In the genomic region with DNA sequence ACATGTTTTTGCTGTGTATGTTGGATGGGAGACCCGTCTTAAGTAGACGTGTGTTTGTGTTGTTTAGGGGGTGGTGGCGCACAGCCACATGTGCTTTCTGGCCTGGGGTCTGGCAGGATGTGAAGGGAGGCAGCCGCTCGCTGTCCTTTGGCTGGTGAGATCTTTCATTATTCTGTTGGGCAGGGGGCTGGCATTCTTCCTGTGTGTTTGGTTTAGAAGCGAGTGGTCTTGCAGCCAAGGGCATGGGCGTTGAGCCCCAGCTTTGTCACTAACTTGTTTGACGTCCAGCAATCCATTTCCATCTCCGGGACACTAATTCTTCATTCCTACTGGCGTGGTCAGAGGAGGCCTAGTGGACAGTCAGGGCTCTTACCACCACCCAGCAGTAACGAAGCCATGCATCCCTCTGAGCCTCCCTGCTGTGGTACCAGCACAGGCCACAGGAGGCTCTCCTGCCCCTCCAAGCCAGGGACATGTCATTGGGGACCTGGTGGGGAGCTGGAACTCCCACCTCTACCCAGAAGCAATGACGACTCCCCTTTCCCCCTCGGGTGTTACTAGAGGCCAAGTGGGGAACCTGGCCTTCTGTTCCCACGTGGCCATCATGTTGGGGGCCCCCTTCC, we compare ENCODE assay signal across 10 cellular contexts. TPM values are rescaled to one million over a fixed set of nuclear protein-coding genes. Genes with fewer than 3 reads are reported as not detected.
DNase-seq lines count a peak whose midpoint lies in the region; ATAC-seq and TF ChIP-seq lines count a peak whose summit lies in the region.
"Had no signal": no experiment of that assay in that cellular context is flagged by ENCODE, and none has a peak within 500 bp of the region (broad histone marks: within the 10 kb centered on the region; RNA-seq: fewer than 3 reads in every experiment).

No MANE protein-coding gene starts in this region.

- ATAC-seq in HG03045 (IDR thresholded peaks at IDR 0.05; ENCODE audit: unreplicated experiment) = no peak
- ATAC-seq in GM19328 (IDR thresholded peaks at IDR 0.05; ENCODE audit: unreplicated experiment) = no peak

- 80 to 86% methylated on average over 14 of the region's 14 CpGs for WGBS in thyroid gland, 2 donors

- no peak for TF ChIP-seq POLR2A in thyroid gland (IDR thresholded peaks at IDR 0.05)

- H3K4me3 ChIP-seq in coronary artery (peak overlapping the region; percentile 12), muscle layer of colon (ENCODE audit: low read depth in 1 of 2, low read length in 2 of 2) (no peak overlapping the region), thyroid gland (replicated peaks in 1 of 3) (no peak overlapping the region)

- H3K27me3 ChIP-seq in muscle layer of colon (ENCODE audit: control insufficient read depth in 1 of 2, insufficient read depth in 2 of 2, low read length in 2 of 2) (no peaks in the 10 kb centered on the region), thyroid gland (no peaks in the 10 kb centered on the region)

- DNase-seq in AG08396 (ENCODE audit: low spot score) (peak; percentile 75), HuH-7 (ENCODE audit: low spot score) (peak; percentile 75), coronary artery (ENCODE audit: low spot score) (no peak), thyroid gland (no peak)
- DNase-seq in activated CD4-positive, CD25-positive, alpha-beta regulatory T cell treated with anti-CD3 and anti-CD28 coated beads, Interleukin-2, amount 50 U/mL, for 72 hours = no peak
- DNase-seq: activated CD4-positive, alpha-beta T cell treated with anti-CD3 and anti-CD28 coated beads, Interleukin-2, amount 50 U/mL, for 1 hour; posterior cingulate gyrus had no signal

- TF ChIP-seq CTCF in coronary artery (IDR thresholded peaks at IDR 0.05) (no peak), thyroid gland (IDR thresholded peaks at IDR 0.05) (peak in 2 of 6 experiments; percentile 14 to 32)

- H3K9me3 ChIP-seq in muscle layer of colon (ENCODE audit: low read length) (no peaks in the 10 kb centered on the region), thyroid gland (no peaks in the 10 kb centered on the region)

- H3K36me3 ChIP-seq in muscle layer of colon (ENCODE audit: insufficient read depth, low read length) = no peaks in the 10 kb centered on the region
- H3K36me3 ChIP-seq in thyroid gland = no peaks in the 10 kb centered on the region

- H3K27ac ChIP-seq in coronary artery (peak overlapping the region; percentile 38 to 76), muscle layer of colon (ENCODE audit: low read depth, low read length) (peak overlapping the region; percentile 28), thyroid gland (peak overlapping the region in 1 of 3 donors; percentile 57)

- H3K9ac ChIP-seq in muscle layer of colon (ENCODE audit: low read length) = no peak overlapping the region

- H3K4me1 ChIP-seq in muscle layer of colon (ENCODE audit: insufficient read depth, low read length) = peaks cover 14% of the 10 kb centered on the region
- H3K4me1 ChIP-seq in thyroid gland = peaks cover 26 to 41% of the 10 kb centered on the region in 2 donors

- intact Hi-C loops in thyroid gland (cut with DNase I) = no loop called here

RNA-seq across cellular contexts. Expression of gene THSD4, which starts 10.7 kb away (rescaled TPM):
- total RNA-seq in thyroid gland = 10 to 100 TPM; 23.0 to 68.5 (median 48.6) TPM

Comparison
In these comparisons a context has a peak if more than half of its experiments do, and no peak if none do; other contexts are left out.
1. DNase-seq: peak in AG08396 (single experiment) and HuH-7 (single experiment); none in coronary artery (single experiment), thyroid gland (0 of 2) and activated CD4-positive, CD25-positive, alpha-beta regulatory T cell treated with anti-CD3 and anti-CD28 coated beads, Interleukin-2, amount 50 U/mL, for 72 hours (single experiment).